ENCODE assay signal across 8 cellular contexts in genomic region chr9:112486221-112487007, GRCh38. TPM values are rescaled to one million over a fixed set of nuclear protein-coding genes. Genes with fewer than 3 reads are reported as not detected.
DNase-seq lines count a peak whose midpoint lies in the region; ATAC-seq and TF ChIP-seq lines count a peak whose summit lies in the region.

Gene KIAA1958 (plus strand): TSS chr9:112486827. CDS start chr9:112574081, 87,254 bp downstream.

- no peaks in the 10 kb centered on the region for H3K36me3 ChIP-seq in effector memory CD4-positive, alpha-beta T cell (ENCODE audit: control insufficient read depth, insufficient read depth, low read length)
- no peaks in the 10 kb centered on the region for H3K36me3 ChIP-seq in mesenchymal stem cell (ENCODE audit: control insufficient read depth in 1 of 2, insufficient read depth in 2 of 2, low read depth in 1 of 2, low read length in 2 of 2)

- peaks cover 4 to 12% (median 5%) of the 10 kb centered on the region in 3 donors for H3K27me3 Mint-ChIP-seq in CD14-positive monocyte (ENCODE audit: low read depth in 3 of 3)
- no peaks in the 10 kb centered on the region for H3K27me3 Mint-ChIP-seq in activated CD8-positive, alpha-beta T cell treated with anti-CD3 and anti-CD28 coated beads for 36 hours

- H2AFZ ChIP-seq in mesenchymal stem cell (ENCODE audit: low read depth, low read length), result peak within 1 kb of the TSS; percentile 98

- H3K9ac ChIP-seq in mesenchymal stem cell (ENCODE audit: low read length), result peak within 1 kb of the TSS; percentile 91

- H4K8ac ChIP-seq in mesenchymal stem cell (ENCODE audit: low read length), result peak within 1 kb of the TSS; percentile 99

- peak within 1 kb of the TSS; percentile 73 to 80 for H3K4ac ChIP-seq in mesenchymal stem cell (ENCODE audit: low read depth in 1 of 2, low read length in 2 of 2)

- intact Hi-C loops in CD14-positive monocyte (cut with micrococcal nuclease), result no loop called here
- intact Hi-C loops in activated CD8-positive, alpha-beta T cell treated with anti-CD3 and anti-CD28 coated beads for 36 hours (cut with micrococcal nuclease), result no loop called here

- peak within 1 kb of the TSS; percentile 98 to 99 for H3K4me3 Mint-ChIP-seq in CD14-positive monocyte
- peak within 1 kb of the TSS; percentile 94 for H3K4me3 Mint-ChIP-seq in activated CD8-positive, alpha-beta T cell treated with anti-CD3 and anti-CD28 coated beads for 36 hours

- peaks cover 29% of the 10 kb centered on the region for H3K4me1 Mint-ChIP-seq in CD14-positive monocyte
- peaks cover 36% of the 10 kb centered on the region for H3K4me1 Mint-ChIP-seq in activated CD8-positive, alpha-beta T cell treated with anti-CD3 and anti-CD28 coated beads for 36 hours (ENCODE audit: low read depth)

- H3K4me2 ChIP-seq in mesenchymal stem cell (ENCODE audit: low read length, poor library complexity, severe bottlenecking), result peak within 1 kb of the TSS; percentile 90

- H3K36me3 Mint-ChIP-seq in CD14-positive monocyte, result peaks cover 0 to 2% of the 10 kb centered on the region in 2 donors
- H3K36me3 Mint-ChIP-seq in activated CD8-positive, alpha-beta T cell treated with anti-CD3 and anti-CD28 coated beads for 36 hours (ENCODE audit: low read depth), result peaks cover 14% of the 10 kb centered on the region

- peak within 1 kb of the TSS; percentile 60 to 86 (median 70) for H3K27ac Mint-ChIP-seq in CD14-positive monocyte
- H3K27ac Mint-ChIP-seq in activated CD8-positive, alpha-beta T cell treated with anti-CD3 and anti-CD28 coated beads for 36 hours, result peak within 1 kb of the TSS; percentile 92

- peak; percentile 87 for ATAC-seq in HG03457 (IDR thresholded peaks at IDR 0.05; ENCODE audit: unreplicated experiment)
- peak; percentile 96 for ATAC-seq in activated CD8-positive, alpha-beta T cell treated with anti-CD3 and anti-CD28 coated beads for 36 hours

- H2BK12ac ChIP-seq in mesenchymal stem cell (ENCODE audit: low read length in 2 of 2), result peak within 1 kb of the TSS in 1 of 2 experiments; percentile 33

- H3K27me3 ChIP-seq in effector memory CD4-positive, alpha-beta T cell (replicated peaks; ENCODE audit: control insufficient read depth, insufficient read depth, low read length, poor library complexity, severe bottlenecking), result no peaks in the 10 kb centered on the region
- H3K27me3 ChIP-seq in mesenchymal stem cell (ENCODE audit: control insufficient read depth in 1 of 2, insufficient read depth in 1 of 2, low read length in 2 of 2), result no peaks in the 10 kb centered on the region

- peak within 1 kb of the TSS; percentile 19 for H2BK5ac ChIP-seq in mesenchymal stem cell (ENCODE audit: low read depth, low read length, poor library complexity, severe bottlenecking)

- peaks cover 0 to 2% (median 0%) of the 10 kb centered on the region in 7 donors for H3K9me3 Mint-ChIP-seq in CD14-positive monocyte
- H3K9me3 Mint-ChIP-seq in activated CD8-positive, alpha-beta T cell treated with anti-CD3 and anti-CD28 coated beads for 36 hours, result no peaks in the 10 kb centered on the region

- H2BK120ac ChIP-seq in mesenchymal stem cell (ENCODE audit: low read depth, low read length), result no peak within 1 kb of the TSS

- no peak within 1 kb of the TSS for H2AK5ac ChIP-seq in mesenchymal stem cell (ENCODE audit: low read length, severe bottlenecking)

- TF ChIP-seq CTCF in CD14-positive monocyte (IDR thresholded peaks at IDR 0.05), result no peak
- TF ChIP-seq CTCF in activated CD8-positive, alpha-beta T cell treated with anti-CD3 and anti-CD28 coated beads for 36 hours (IDR thresholded peaks at IDR 0.05), result no peak

- H3K27ac ChIP-seq in effector memory CD4-positive, alpha-beta T cell (ENCODE audit: insufficient read depth, low read length, poor library complexity, severe bottlenecking), result peak within 1 kb of the TSS; percentile 32
- peak within 1 kb of the TSS; percentile 36 for H3K27ac ChIP-seq in mesenchymal stem cell (ENCODE audit: low read length, poor library complexity, severe bottlenecking)

- H3K18ac ChIP-seq in mesenchymal stem cell (ENCODE audit: low read depth in 1 of 2, low read length in 2 of 2), result peak within 1 kb of the TSS; percentile 88 to 96

- POLR2A ChIA-PET in activated CD8-positive, alpha-beta T cell treated with anti-CD3 and anti-CD28 coated beads for 36 hours (lab: Charles Lee), result interaction anchor here (0.5 to 2.3 kb wide), 8 partner anchors 9 to 265 kb away, joined by 3 to 11 read pairs (median 7); partner anchors contain the start of gene HSDL2

- CTCF ChIA-PET in activated CD8-positive, alpha-beta T cell treated with anti-CD3 and anti-CD28 coated beads for 36 hours (lab: Charles Lee), result interaction anchor here (0.9 to 1.8 kb wide), 3 partner anchors 10 to 389 kb away, joined by 3 to 5 read pairs (median 3); no protein-coding TSS in a partner anchor

- peak within 1 kb of the TSS; percentile 67 for H2BK15ac ChIP-seq in mesenchymal stem cell (ENCODE audit: low read depth, poor library complexity, severe bottlenecking)

- H3K4me1 ChIP-seq in effector memory CD4-positive, alpha-beta T cell (ENCODE audit: control insufficient read depth, insufficient read depth, low read length, poor library complexity, severe bottlenecking), result no peaks in the 10 kb centered on the region
- H3K4me1 ChIP-seq in mesenchymal stem cell (ENCODE audit: control insufficient read depth, insufficient read depth, low read depth, low read length), result peaks cover 2% of the 10 kb centered on the region

- DNase-seq in CD14-positive monocyte (ENCODE audit: low spot score) (peak; percentile 64), GM19240 (ENCODE audit: insufficient read length, low spot score) (peak; percentile 87), NCI-H526 treated with DMSO at 0.1 percent for 48 hours (lab: John Stamatoyannopoulos, UW) (peak; percentile 56), mesenchymal stem cell (peak; percentile 72)
- DNase-seq in activated CD8-positive, alpha-beta T cell treated with anti-CD3 and anti-CD28 coated beads for 36 hours, result peak; percentile 93
- DNase-seq in effector memory CD4-positive, alpha-beta T cell, result peak; percentile 53 to 75 (median 67)
- DNase-seq in stimulated activated CD8-positive, alpha-beta memory T cell treated with anti-CD3 and anti-CD28 coated beads, Interleukin-12 subunit alpha, Interleukin-12 subunit beta, amount 100 ng/mL, for 4 hours (ENCODE audit: low read depth), result peak; percentile 75

- H3K79me1 ChIP-seq in mesenchymal stem cell (replicated peaks; ENCODE audit: low read length, poor library complexity, severe bottlenecking), result peaks cover 5% of the 10 kb centered on the region

- H4K91ac ChIP-seq in mesenchymal stem cell (ENCODE audit: low read length), result peak within 1 kb of the TSS; percentile 94

- 1% methylated on average over 37 of the region's 93 CpGs for WGBS in mesenchymal stem cell

- H3K23ac ChIP-seq in mesenchymal stem cell (ENCODE audit: low read length in 2 of 2), result peak within 1 kb of the TSS; percentile 66 to 81

- H3K4me3 ChIP-seq in effector memory CD4-positive, alpha-beta T cell (ENCODE audit: insufficient read depth, low read depth, low read length, poor library complexity, severe bottlenecking), result peak within 1 kb of the TSS; percentile 85
- H3K4me3 ChIP-seq in mesenchymal stem cell (ENCODE audit: insufficient read depth in 1 of 2, low read depth in 1 of 2, low read length in 2 of 2), result peak within 1 kb of the TSS; percentile 94 to 96

- H3K14ac ChIP-seq in mesenchymal stem cell (ENCODE audit: low read length in 2 of 2), result peak within 1 kb of the TSS; percentile 15 to 56

- H3K9me3 ChIP-seq in effector memory CD4-positive, alpha-beta T cell (ENCODE audit: control insufficient read depth, low read length), result no peaks in the 10 kb centered on the region
- H3K9me3 ChIP-seq in mesenchymal stem cell (ENCODE audit: control insufficient read depth, low read length), result no peaks in the 10 kb centered on the region

RNA-seq across cellular contexts. Expression of gene KIAA1958, which starts in this region (rescaled TPM):
- polyA plus RNA-seq in CD14-positive monocyte, result 1 to 10 TPM; 1.9 TPM
- 10 to 100 TPM; 14.9 to 15.3 TPM for total RNA-seq in activated CD8-positive, alpha-beta T cell treated with anti-CD3 and anti-CD28 coated beads for 36 hours
- polyA plus RNA-seq in mesenchymal stem cell (2013, experiment 1 of 2), result 1.2 TPM
- 1.1 TPM for polyA plus RNA-seq in mesenchymal stem cell (2013, experiment 2 of 2)

Comparison
In these comparisons a context has a peak if more than half of its experiments do, and no peak if none do; other contexts are left out.
1. Peak in every context shown above with its lines: DNase-seq, ATAC-seq, H3K4me3 ChIP-seq and H3K27ac ChIP-seq.